ENCODE assay signal across 12 cellular contexts in genomic region chr7:132882714-132883428, GRCh38.
DNase-seq lines count a peak whose midpoint lies in the region; ATAC-seq and TF ChIP-seq lines count a peak whose summit lies in the region.
"Had no signal": no experiment of that assay in that cellular context is flagged by ENCODE, and none has a peak within 500 bp of the region (broad histone marks: within the 10 kb centered on the region; RNA-seq: fewer than 3 reads in every experiment).

No MANE protein-coding gene starts in this region.

- H3K4me1 ChIP-seq in CD4-positive, alpha-beta memory T cell (ENCODE audit: insufficient read depth, low read length): peaks cover 14% of the 10 kb centered on the region
- peaks cover 0 to 9% (median 0%) of the 10 kb centered on the region in 4 donors for H3K4me1 ChIP-seq in stomach

- ATAC-seq in GM21360 (IDR thresholded peaks at IDR 0.05; ENCODE audit: unreplicated experiment): peak; percentile 68
- peak; percentile 68 for ATAC-seq in HG03571 (IDR thresholded peaks at IDR 0.05; ENCODE audit: unreplicated experiment)
- peak; percentile 77 for ATAC-seq in central memory CD8-positive, alpha-beta T cell (replicated peaks; ENCODE audit: extremely low read depth, poor library complexity, severe bottlenecking)
- no peak for ATAC-seq in HG02763 (IDR thresholded peaks at IDR 0.05; ENCODE audit: unreplicated experiment)

- H3K27me3 Mint-ChIP-seq in CD4-positive, alpha-beta memory T cell: no peaks in the 10 kb centered on the region
- H3K27me3 Mint-ChIP-seq in central memory CD8-positive, alpha-beta T cell: no peaks in the 10 kb centered on the region

- intact Hi-C loops in CD4-positive, alpha-beta memory T cell (cut with micrococcal nuclease): no loop called here
- intact Hi-C loops in stomach (cut with DNase I; ENCODE audit: low total_unique reads): no loop called here

- no peaks in the 10 kb centered on the region for H3K9me3 Mint-ChIP-seq in CD4-positive, alpha-beta memory T cell
- H3K9me3 Mint-ChIP-seq in central memory CD8-positive, alpha-beta T cell: no peaks in the 10 kb centered on the region
- H3K9me3 Mint-ChIP-seq: nephron had no signal

- POLR2A ChIA-PET in CD4-positive, alpha-beta memory T cell (lab: Charles Lee; ENCODE audit: partially characterized antibody): no interaction called here

- peak in 3 of 5 donors; percentile 3 to 21 (median 14) for DNase-seq in CD4-positive, alpha-beta memory T cell
- peak in 1 of 2 donors; percentile 20 for DNase-seq in central memory CD8-positive, alpha-beta T cell (ENCODE audit: low spot score in 2 of 2)
- DNase-seq in NCI-H748 (lab: John Stamatoyannopoulos, UW; ENCODE audit: unreplicated experiment) (no peak), amygdala (lab: John Stamatoyannopoulos, UW) (no peak), stomach (no peak)
- DNase-seq: amniotic stem cell, IMR-90 had no signal

- peaks cover 4 to 25% of the 10 kb centered on the region in 2 donors for H3K36me3 Mint-ChIP-seq in CD4-positive, alpha-beta memory T cell
- H3K36me3 Mint-ChIP-seq in central memory CD8-positive, alpha-beta T cell (ENCODE audit: insufficient read depth): peaks cover 1% of the 10 kb centered on the region

- 49 to 67% (median 57%) methylated on average over 2 of the region's 2 CpGs for WGBS in stomach, 5 donors

- no peak for TF ChIP-seq POLR2A in stomach (IDR thresholded peaks at IDR 0.05)

- TF ChIP-seq CTCF in stomach (IDR thresholded peaks at IDR 0.05): no peak

- no peak overlapping the region for H3K27ac ChIP-seq in CD4-positive, alpha-beta memory T cell (ENCODE audit: low read depth, low read length)
- no peak overlapping the region for H3K27ac ChIP-seq in stomach
- H3K27ac ChIP-seq: C4-2B had no signal

- H3K9me3 ChIP-seq in CD4-positive, alpha-beta memory T cell (ENCODE audit: control insufficient read depth in 1 of 2, low read length in 2 of 2): no peaks in the 10 kb centered on the region
- no peaks in the 10 kb centered on the region for H3K9me3 ChIP-seq in stomach

- H3K36me3 ChIP-seq in CD4-positive, alpha-beta memory T cell (ENCODE audit: insufficient read depth, low read length): no peaks in the 10 kb centered on the region
- peaks cover 0 to 18% (median 10%) of the 10 kb centered on the region in 4 donors for H3K36me3 ChIP-seq in stomach

- H3K4me1 Mint-ChIP-seq in CD4-positive, alpha-beta memory T cell: peaks cover 19 to 33% (median 21%) of the 10 kb centered on the region in 4 donors
- H3K4me1 Mint-ChIP-seq in central memory CD8-positive, alpha-beta T cell: peaks cover 34% of the 10 kb centered on the region

- H3K27ac Mint-ChIP-seq in CD4-positive, alpha-beta memory T cell: peak overlapping the region in 5 of 7 donors; percentile 43 to 85 (median 68)
- peak overlapping the region; percentile 26 for H3K27ac Mint-ChIP-seq in central memory CD8-positive, alpha-beta T cell (ENCODE audit: low read depth)
- H3K27ac Mint-ChIP-seq: nephron had no signal

- H3K4me3 ChIP-seq in CD4-positive, alpha-beta memory T cell (ENCODE audit: low read length in 2 of 2): no peak overlapping the region
- no peak overlapping the region for H3K4me3 ChIP-seq in stomach

- no peak for TF ChIP-seq EP300 in stomach (IDR thresholded peaks at IDR 0.05)

- H3K27me3 ChIP-seq in CD4-positive, alpha-beta memory T cell (ENCODE audit: insufficient read depth, low read length): no peaks in the 10 kb centered on the region
- no peaks in the 10 kb centered on the region for H3K27me3 ChIP-seq in stomach

- CTCF ChIA-PET in CD4-positive, alpha-beta memory T cell (lab: Charles Lee; ENCODE audit: partially characterized antibody): no interaction called here

- peak overlapping the region; percentile 3 to 69 (median 14) for H3K4me3 Mint-ChIP-seq in CD4-positive, alpha-beta memory T cell
- peak overlapping the region; percentile 31 for H3K4me3 Mint-ChIP-seq in central memory CD8-positive, alpha-beta T cell
- H3K4me3 Mint-ChIP-seq: nephron had no signal

Comparison
In these comparisons a context has a peak if more than half of its experiments do, and no peak if none do; other contexts are left out.
1. DNase-seq: peak in CD4-positive, alpha-beta memory T cell (3 of 5); none in NCI-H748 (single experiment), amygdala (0 of 56) and stomach (single experiment).